ENCODE assay signal across 12 cellular contexts in genomic region chr2:229454934-229455631, GRCh38.
DNase-seq lines count a peak whose midpoint lies in the region; TF ChIP-seq lines count a peak whose summit lies in the region.
"Had no signal": no experiment of that assay in that cellular context is flagged by ENCODE, and none has a peak within 500 bp of the region (broad histone marks: within the 10 kb centered on the region; RNA-seq: fewer than 3 reads in every experiment).

No MANE protein-coding gene starts in this region.

- no peak overlapping the region for H3K4me3 ChIP-seq in epithelial cell of esophagus (ENCODE audit: low read length)

- DNase-seq in GM04504 (ENCODE audit: low read depth), result peak; percentile 33
- DNase-seq in RWPE1 (ENCODE audit: low spot score), result peak; percentile 74
- DNase-seq in epithelial cell of esophagus (ENCODE audit: low read depth), result peak; percentile 87
- peak; percentile 75 for DNase-seq in pulmonary artery endothelial cell (ENCODE audit: low read depth, low spot score)
- no peak for DNase-seq in NCI-H187 (lab: John Stamatoyannopoulos, UW)
- DNase-seq in cardiac septum (ENCODE audit: low spot score), result no peak
- no peak for DNase-seq in activated T-cell treated with anti-CD3 and anti-CD28 coated beads, Interleukin-2, amount 50 U/mL, for 48 hours
- no peak for DNase-seq in activated T-cell treated with anti-CD3 and anti-CD28 coated beads, Interleukin-2, amount 50 U/mL, for 24 hours
- DNase-seq: activated CD8-positive, alpha-beta memory T cell treated with anti-CD3 and anti-CD28 coated beads for 24 hours; DMS79 treated with DMSO at 0.1 percent for 48 hours; NCI-H146; NK-92 treated with Interleukin-12 subunit alpha and Interleukin-12 subunit beta, amount 100 ng/mL, for 24 hours had no signal

- POLR2A ChIA-PET in RWPE1 (lab: Yijun Ruan, JAX; ENCODE audit: low non-redundant PET), result no interaction called here

- H3K4me3 Mint-ChIP-seq in activated T-cell treated with anti-CD3 and anti-CD28 coated beads, Interleukin-2, amount 50 U/mL, for 24 hours, result no peak overlapping the region

- TF ChIP-seq CTCF in RWPE1 (conservative IDR thresholded peaks at IDR 0.05; ENCODE audit: low read depth) (no peak), epithelial cell of esophagus (IDR thresholded peaks at IDR 0.05; ENCODE audit: insufficient read depth, low read depth, low read length, missing control alignments) (no peak)

- no peak overlapping the region for H3K27ac Mint-ChIP-seq in activated T-cell treated with anti-CD3 and anti-CD28 coated beads, Interleukin-2, amount 50 U/mL, for 24 hours

- CTCF ChIA-PET in RWPE1 (lab: Yijun Ruan, JAX), result interaction anchor here (1.0 kb wide), 1 partner anchor 132 kb away, joined by 5 read pairs; no protein-coding TSS in a partner anchor

- H3K27me3 Mint-ChIP-seq in activated T-cell treated with anti-CD3 and anti-CD28 coated beads, Interleukin-2, amount 50 U/mL, for 24 hours, result peaks cover 17% of the 10 kb centered on the region

- no peaks in the 10 kb centered on the region for H3K4me1 Mint-ChIP-seq in activated T-cell treated with anti-CD3 and anti-CD28 coated beads, Interleukin-2, amount 50 U/mL, for 24 hours (ENCODE audit: low read depth)

- intact Hi-C loops in cardiac septum (cut with DNase I), result no loop called here

- H3K36me3 Mint-ChIP-seq in activated T-cell treated with anti-CD3 and anti-CD28 coated beads, Interleukin-2, amount 50 U/mL, for 24 hours (ENCODE audit: low read depth), result no peaks in the 10 kb centered on the region

- H3K9me3 Mint-ChIP-seq in activated T-cell treated with anti-CD3 and anti-CD28 coated beads, Interleukin-2, amount 50 U/mL, for 24 hours, result no peaks in the 10 kb centered on the region

- H3K27ac ChIP-seq in RWPE1, result peak overlapping the region; percentile 73

Comparison
In these comparisons a context has a peak if more than half of its experiments do, and no peak if none do; other contexts are left out.
1. DNase-seq: peak in GM04504 (single experiment), RWPE1 (single experiment), epithelial cell of esophagus (single experiment) and pulmonary artery endothelial cell (single experiment); none in NCI-H187 (0 of 2), cardiac septum (single experiment), activated T-cell treated with anti-CD3 and anti-CD28 coated beads, Interleukin-2, amount 50 U/mL, for 48 hours (0 of 2) and activated T-cell treated with anti-CD3 and anti-CD28 coated beads, Interleukin-2, amount 50 U/mL, for 24 hours (single experiment).